Comparison of ENCODE assay signal across 10 cellular contexts in the genomic region with DNA sequence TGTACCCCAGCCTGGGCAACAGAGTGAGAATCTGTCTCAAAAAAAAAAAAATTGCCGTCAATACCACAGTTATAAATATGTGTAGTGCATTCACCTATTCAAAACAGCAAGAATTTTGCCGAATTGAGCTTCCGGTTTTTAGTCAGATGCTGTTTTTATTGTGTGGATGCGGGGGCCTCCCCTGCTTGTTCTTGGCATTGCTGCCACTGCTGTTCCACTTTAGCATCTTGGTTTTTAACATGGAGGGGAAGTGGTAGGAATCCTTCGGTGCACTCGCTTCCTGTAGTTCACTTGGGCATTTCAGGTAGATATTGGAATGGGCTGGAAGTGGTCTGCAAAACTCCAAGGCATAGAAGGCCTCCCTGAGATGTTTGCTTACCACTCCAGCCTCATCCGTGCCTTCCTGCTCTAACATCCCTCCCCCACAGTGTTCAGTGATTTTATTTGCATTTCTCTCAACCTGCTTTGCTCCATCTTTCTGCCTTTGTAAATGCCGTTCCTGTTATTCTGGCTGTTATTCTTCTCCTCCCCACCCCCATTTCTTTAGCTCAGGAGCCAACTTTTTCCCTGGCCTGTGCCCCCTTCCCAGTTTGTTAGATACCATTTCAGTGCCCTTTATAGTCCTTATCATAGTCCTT. TPM values are rescaled to one million over a fixed set of nuclear protein-coding genes. Genes with fewer than 3 reads are reported as not detected.
DNase-seq lines count a peak whose midpoint lies in the region; ATAC-seq and TF ChIP-seq lines count a peak whose summit lies in the region.
"Had no signal": no experiment of that assay in that cellular context is flagged by ENCODE, and none has a peak within 500 bp of the region (broad histone marks: within the 10 kb centered on the region; RNA-seq: fewer than 3 reads in every experiment).

No MANE protein-coding gene starts in this region.

- peak overlapping the region; percentile 64 for H3K4me3 Mint-ChIP-seq in activated naive CD4-positive, alpha-beta T cell treated with anti-CD3 and anti-CD28 coated beads, Interleukin-2, amount 50 U/mL, for 24 hours

- H3K4me2 ChIP-seq in BLaER1 treated with 17β-estradiol and CSF1 and Interleukin-3, amounts not matched to agents 10 nM and 100 nM: peak overlapping the region in 8 of 11 experiments; percentile 7 to 46 (median 22); a peak in 13 of 22 replicates

- H3K27ac ChIP-seq in BLaER1 treated with 17β-estradiol and CSF1 and Interleukin-3, amounts not matched to agents 10 nM and 100 nM: no peak overlapping the region; a peak in 1 of 22 replicates
- no peak overlapping the region for H3K27ac ChIP-seq in ovary
- H3K27ac ChIP-seq: thoracic aorta had no signal

- H3K27me3 Mint-ChIP-seq in activated naive CD4-positive, alpha-beta T cell treated with anti-CD3 and anti-CD28 coated beads, Interleukin-2, amount 50 U/mL, for 24 hours: no peaks in the 10 kb centered on the region

- no peak for TF ChIP-seq POLR2A in ovary (IDR thresholded peaks at IDR 0.05)

- no peak for TF ChIP-seq CTCF in ovary (IDR thresholded peaks at IDR 0.05)

- H3K9me3 ChIP-seq in BLaER1 treated with 17β-estradiol and CSF1 and Interleukin-3, amounts not matched to agents 10 nM and 100 nM (replicated peaks in 1 of 11): peaks cover 2 to 14% (median 9%) of the 10 kb centered on the region in 11 experiments; a peak in 21 of 22 replicates
- H3K9me3 ChIP-seq in ovary: no peaks in the 10 kb centered on the region
- H3K9me3 ChIP-seq: thoracic aorta had no signal

- ATAC-seq in GM19023 (IDR thresholded peaks at IDR 0.05; ENCODE audit: unreplicated experiment) (peak; percentile 46), HG03097 (IDR thresholded peaks at IDR 0.05; ENCODE audit: low FRiP score, unreplicated experiment) (peak; percentile 44)

- no peak for TF ChIP-seq EP300 in ovary (IDR thresholded peaks at IDR 0.05)

- peaks cover 10 to 83% (median 41%) of the 10 kb centered on the region in 11 experiments; a peak in 17 of 22 replicates for H4K20me1 ChIP-seq in BLaER1 treated with 17β-estradiol and CSF1 and Interleukin-3, amounts not matched to agents 10 nM and 100 nM

- DNase-seq in T-helper 9 cell: no peak
- DNase-seq in H7: no peak
- DNase-seq in LoVo (ENCODE audit: low spot score): no peak
- no peak for DNase-seq in ovary
- DNase-seq: cerebellar nuclear complex had no signal

- H3K4me1 Mint-ChIP-seq in activated naive CD4-positive, alpha-beta T cell treated with anti-CD3 and anti-CD28 coated beads, Interleukin-2, amount 50 U/mL, for 24 hours: peaks cover 42% of the 10 kb centered on the region

- peaks cover 6 to 30% (median 15%) of the 10 kb centered on the region in 11 experiments; a peak in 20 of 22 replicates for H3K36me3 ChIP-seq in BLaER1 treated with 17β-estradiol and CSF1 and Interleukin-3, amounts not matched to agents 10 nM and 100 nM
- H3K36me3 ChIP-seq in H7 (replicated peaks; ENCODE audit: control insufficient read depth, insufficient read depth, low read length) (no peaks in the 10 kb centered on the region), ovary (no peaks in the 10 kb centered on the region)
- H3K36me3 ChIP-seq: thoracic aorta had no signal

- H3K9ac ChIP-seq in BLaER1 treated with 17β-estradiol and CSF1 and Interleukin-3, amounts not matched to agents 10 nM and 100 nM: no peak overlapping the region

- H3K27ac Mint-ChIP-seq in activated naive CD4-positive, alpha-beta T cell treated with anti-CD3 and anti-CD28 coated beads, Interleukin-2, amount 50 U/mL, for 24 hours: peak overlapping the region; percentile 68

- WGBS in ovary, 3 donors: 52 to 63% (median 55%) methylated on average over 8 of the region's 8 CpGs

- intact Hi-C loops in ovary (cut with DNase I): loop anchor here in 1 of 4 donors (5.0 kb wide), 1 partner anchor 35 kb away; no protein-coding TSS in a partner anchor

- peaks cover 2% of the 10 kb centered on the region for H3K36me3 Mint-ChIP-seq in activated naive CD4-positive, alpha-beta T cell treated with anti-CD3 and anti-CD28 coated beads, Interleukin-2, amount 50 U/mL, for 24 hours

- H3K4me3 ChIP-seq in BLaER1 treated with 17β-estradiol and CSF1 and Interleukin-3, amounts not matched to agents 10 nM and 100 nM: no peak overlapping the region
- H3K4me3 ChIP-seq in H7 (ENCODE audit: insufficient read depth, low read depth, low read length) (no peak overlapping the region), ovary (no peak overlapping the region)
- H3K4me3 ChIP-seq: thoracic aorta had no signal

- H3K4me1 ChIP-seq in BLaER1 treated with 17β-estradiol and CSF1 and Interleukin-3, amounts not matched to agents 10 nM and 100 nM: peaks cover 25 to 54% (median 30%) of the 10 kb centered on the region in 10 experiments
- peaks cover 1% of the 10 kb centered on the region for H3K4me1 ChIP-seq in ovary (ENCODE audit: insufficient read depth)

- H3K9me3 Mint-ChIP-seq in activated naive CD4-positive, alpha-beta T cell treated with anti-CD3 and anti-CD28 coated beads, Interleukin-2, amount 50 U/mL, for 24 hours: no peaks in the 10 kb centered on the region

- H3K27me3 ChIP-seq in BLaER1 treated with 17β-estradiol and CSF1 and Interleukin-3, amounts not matched to agents 10 nM and 100 nM: no peaks in the 10 kb centered on the region
- no peaks in the 10 kb centered on the region for H3K27me3 ChIP-seq in H7 (ENCODE audit: control insufficient read depth, insufficient read depth, low read length)
- H3K27me3 ChIP-seq in ovary: no peaks in the 10 kb centered on the region

RNA-seq across cellular contexts. Expression of gene MOB1B, which starts 25.5 kb away (rescaled TPM):
- 5.5 and 10.5 TPM in 2 replicates for total RNA-seq in H7 (2014; rRNA removed; shearing (Covaris generic))
- total RNA-seq in ovary: 10 to 100 TPM; 13.9 to 25.7 (median 21.9) TPM
- polyA plus RNA-seq in ovary: 10 to 100 TPM in 1 of 2 donors, 1 to 10 TPM in 1; 6.4 to 10.5 TPM
